In genomic region chr16:20806168-20807050, GRCh38 we compare ENCODE assay signal across 8 cellular contexts. TPM values are rescaled to one million over a fixed set of nuclear protein-coding genes. Genes with fewer than 3 reads are reported as not detected.
A peak's percentile ranks its signal among the peaks of the same experiment; 100 is the strongest.
DNase-seq lines count a peak whose midpoint lies in the region; ATAC-seq and TF ChIP-seq lines count a peak whose summit lies in the region.

TSS of gene ERI2 (minus strand) at chr16:20806472. CDS start at chr16:20806430, 42 bp downstream.
TSS of gene REXO5 (plus strand) at chr16:20806527. CDS start at chr16:20806954, 427 bp downstream.

- H3K4me3 Mint-ChIP-seq in IgD-negative memory B cell, result peak within 1 kb of the TSS; percentile 93 to 99 (median 98)

- peak; percentile 97 for TF ChIP-seq POLR2A in erythroblast (IDR thresholded peaks at IDR 0.05; ENCODE audit: low read length)

- H2AFZ ChIP-seq in PC-3 (ENCODE audit: low read length), result peak within 1 kb of the TSS; percentile 92

- H3K4me1 Mint-ChIP-seq in IgD-negative memory B cell, result peaks cover 4 to 11% (median 7%) of the 10 kb centered on the region in 3 donors

- H3K4me3 ChIP-seq in PC-3 (ENCODE audit: low read length), result peak within 1 kb of the TSS; percentile 81
- H3K4me3 ChIP-seq in mucosa of rectum (ENCODE audit: low read length in 2 of 2), result peak within 1 kb of the TSS; percentile 92 to 95

- peak within 1 kb of the TSS; percentile 81 for H3K27ac ChIP-seq in PC-3 (ENCODE audit: low read length)
- peak within 1 kb of the TSS; percentile 92 to 96 for H3K27ac ChIP-seq in mucosa of rectum (ENCODE audit: low read depth in 2 of 2, low read length in 2 of 2)

- H3K36me3 Mint-ChIP-seq in IgD-negative memory B cell, result no peaks in the 10 kb centered on the region

- peak within 1 kb of the TSS; percentile 86 for H3K4me2 ChIP-seq in PC-3 (ENCODE audit: low read length)

- peaks cover under 1% of the 10 kb centered on the region; the same call in 1 of the 2 replicates for H3K36me3 ChIP-seq in PC-3 (ENCODE audit: low read depth, low read length)
- peaks cover 0 to under 1% of the 10 kb centered on the region in 2 donors for H3K36me3 ChIP-seq in mucosa of rectum (ENCODE audit: control insufficient read depth in 2 of 2, insufficient read depth in 2 of 2, low read length in 2 of 2)

- peak; percentile 83 for ATAC-seq in GM21528 (IDR thresholded peaks at IDR 0.05; ENCODE audit: low FRiP score, unreplicated experiment)
- peak; percentile 80 for ATAC-seq in PC-3

- H3K9ac ChIP-seq in PC-3 (ENCODE audit: low read length) (peak within 1 kb of the TSS; percentile 89), mucosa of rectum (ENCODE audit: low read depth in 1 of 2, low read length in 2 of 2) (peak within 1 kb of the TSS; percentile 90 to 97)

- DNase-seq in DMS114 treated with DMSO at 0.1 percent for 48 hours (lab: John Stamatoyannopoulos, UW; ENCODE audit: unreplicated experiment) (peak; percentile 84), PC-3 (peak; percentile 88), activated T-cell treated with anti-CD3 and anti-CD28 coated beads for 48 hours (ENCODE audit: low read depth) (peak; percentile 70), erythroblast (lab: John Stamatoyannopoulos, UW) (peak; percentile 94 to 95)
- DNase-seq in stimulated activated CD8-positive, alpha-beta memory T cell treated with anti-CD3 and anti-CD28 coated beads, Interleukin-4, amount 100 ng/mL, for 4 hours (ENCODE audit: low read depth in 2 of 2, low spot score in 1 of 2), result peak; percentile 40 to 45

- no peaks in the 10 kb centered on the region for H3F3A ChIP-seq in PC-3 (ENCODE audit: low read length, unreplicated experiment)

- intact Hi-C loops in PC-3 (cut with micrococcal nuclease), result loop anchor here (2.0 kb wide), 1 partner anchor 32 kb away; no protein-coding TSS in a partner anchor

- peak within 1 kb of the TSS; percentile 82 to 93 (median 92) for H3K27ac Mint-ChIP-seq in IgD-negative memory B cell

- H3K27me3 ChIP-seq in PC-3 (ENCODE audit: low read length) (no peaks in the 10 kb centered on the region), mucosa of rectum (ENCODE audit: control insufficient read depth in 2 of 2, insufficient read depth in 2 of 2, low read length in 2 of 2) (no peaks in the 10 kb centered on the region)

- H3K9me3 ChIP-seq in PC-3 (ENCODE audit: low read length), result no peaks in the 10 kb centered on the region
- no peaks in the 10 kb centered on the region for H3K9me3 ChIP-seq in mucosa of rectum (ENCODE audit: control insufficient read depth in 2 of 2, low read length in 2 of 2)

- POLR2A ChIA-PET in PC-3 (lab: Charles Lee; ENCODE audit: unreplicated experiment), result interaction anchor here (0.6 to 0.7 kb wide), 2 partner anchors 8 to 266 kb away, joined by 4 read pairs; no protein-coding TSS in a partner anchor

- CTCF ChIA-PET in PC-3 (lab: Charles Lee), result no interaction called here

- H3K27me3 Mint-ChIP-seq in IgD-negative memory B cell, result no peaks in the 10 kb centered on the region

- peaks cover 14% of the 10 kb centered on the region for H3K4me1 ChIP-seq in PC-3 (ENCODE audit: insufficient read depth, low read length)
- H3K4me1 ChIP-seq in mucosa of rectum (ENCODE audit: control insufficient read depth in 2 of 2, insufficient read depth in 2 of 2, low read length in 2 of 2), result peaks cover 5 to 9% of the 10 kb centered on the region in 2 donors

- TSS peak; percentile 90 for BruUV-seq in PC-3 (replicated peaks; lab: Mats Ljungman, UMichigan)

- H3K9me3 Mint-ChIP-seq in IgD-negative memory B cell, result no peaks in the 10 kb centered on the region

- peak; percentile 45; the same call in 1 of the 2 replicates for TF ChIP-seq CTCF in PC-3 (conservative IDR thresholded peaks at IDR 0.05; ENCODE audit: low read depth, low read length)

- H3K79me2 ChIP-seq in PC-3 (ENCODE audit: low read length), result peaks cover 16% of the 10 kb centered on the region

- no peaks in the 10 kb centered on the region for H3K9me2 ChIP-seq in PC-3 (replicated peaks; ENCODE audit: low read length)

- no peaks in the 10 kb centered on the region for H4K20me1 ChIP-seq in PC-3 (ENCODE audit: low read length)

RNA-seq across cellular contexts. Expression of gene ERI2, which starts in this region (rescaled TPM):
- polyA plus RNA-seq in IgD-negative memory B cell, result 1.5 TPM
- 13.2 and 15.4 TPM in 2 replicates for total RNA-seq in PC-3 (2014; rRNA removed)

RNA-seq across cellular contexts. Expression of gene REXO5, which starts in this region (rescaled TPM):
- polyA plus RNA-seq in IgD-negative memory B cell, result not detected
- 3.4 and 4.0 TPM in 2 replicates for total RNA-seq in PC-3 (2014; rRNA removed)

Comparison
In these comparisons a context has a peak if more than half of its experiments do, and no peak if none do; other contexts are left out.
1. Peak in every context shown above with its lines: DNase-seq, ATAC-seq, H3K4me3 ChIP-seq and H3K27ac ChIP-seq.
2. DNase-seq: peak in every context shown above with its lines; median percentile 94 in erythroblast; 88 in PC-3; 84 in DMS114 treated with DMSO at 0.1 percent for 48 hours; 70 in activated T-cell treated with anti-CD3 and anti-CD28 coated beads for 48 hours; 42 in stimulated activated CD8-positive, alpha-beta memory T cell treated with anti-CD3 and anti-CD28 coated beads, Interleukin-4, amount 100 ng/mL, for 4 hours.